In the genomic region with DNA sequence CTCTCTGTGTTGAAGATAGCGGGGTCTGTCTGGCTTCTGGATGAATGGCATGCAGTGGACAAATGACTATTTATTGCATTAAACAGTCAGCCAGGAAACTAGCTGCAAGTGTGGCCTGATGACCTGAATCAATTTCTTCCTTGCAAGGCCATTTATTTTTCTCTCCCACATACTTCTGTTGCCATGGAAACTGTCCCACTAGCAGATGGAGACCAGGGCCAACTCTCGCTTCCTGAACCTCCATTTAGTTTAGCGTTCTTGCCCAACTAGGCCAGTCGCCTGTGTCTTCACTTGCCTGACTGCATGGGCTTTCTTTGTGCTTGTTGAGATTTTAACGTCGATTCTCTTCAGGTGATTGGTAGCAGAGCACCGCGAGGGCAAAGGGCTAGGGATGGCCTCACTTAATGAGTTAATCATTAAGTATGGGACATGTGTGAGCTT, we compare ENCODE assay signal across 10 cellular contexts. TPM values are rescaled to one million over a fixed set of nuclear protein-coding genes. Genes with fewer than 3 reads are reported as not detected.
DNase-seq lines count a peak whose midpoint lies in the region; ATAC-seq and TF ChIP-seq lines count a peak whose summit lies in the region.
"Had no signal": no experiment of that assay in that cellular context is flagged by ENCODE, and none has a peak within 500 bp of the region (broad histone marks: within the 10 kb centered on the region; RNA-seq: fewer than 3 reads in every experiment).

No MANE protein-coding gene starts in this region.

- no peaks in the 10 kb centered on the region for H4K20me1 ChIP-seq in BLaER1 treated with 17β-estradiol and CSF1 and Interleukin-3, amounts not matched to agents 10 nM and 100 nM

- no peaks in the 10 kb centered on the region for H3K36me3 ChIP-seq in BLaER1 treated with 17β-estradiol and CSF1 and Interleukin-3, amounts not matched to agents 10 nM and 100 nM
- H3K36me3 ChIP-seq in ascending aorta (peaks cover 10 to 85% of the 10 kb centered on the region in 2 donors), left ventricle myocardium inferior (peaks cover 14% of the 10 kb centered on the region), parathyroid adenoma (ENCODE audit: control insufficient read depth, insufficient read depth, low read length) (no peaks in the 10 kb centered on the region)

- no peak overlapping the region for H3K4me3 ChIP-seq in BLaER1 treated with 17β-estradiol and CSF1 and Interleukin-3, amounts not matched to agents 10 nM and 100 nM
- H3K4me3 ChIP-seq in ascending aorta (peak overlapping the region in 1 of 2 donors; percentile 7), left ventricle myocardium inferior (no peak overlapping the region), parathyroid adenoma (ENCODE audit: low read depth, low read length) (no peak overlapping the region)

- no peaks in the 10 kb centered on the region for H3K27me3 ChIP-seq in BLaER1 treated with 17β-estradiol and CSF1 and Interleukin-3, amounts not matched to agents 10 nM and 100 nM
- H3K27me3 ChIP-seq in ascending aorta (no peaks in the 10 kb centered on the region), left ventricle myocardium inferior (ENCODE audit: low read depth) (no peaks in the 10 kb centered on the region), parathyroid adenoma (ENCODE audit: control insufficient read depth, insufficient read depth, low read length) (no peaks in the 10 kb centered on the region)

- no peak for ATAC-seq in GM21447 (IDR thresholded peaks at IDR 0.05; ENCODE audit: unreplicated experiment)

- H2AFZ ChIP-seq in parathyroid adenoma = no peak overlapping the region

- H3K9ac ChIP-seq in BLaER1 treated with 17β-estradiol and CSF1 and Interleukin-3, amounts not matched to agents 10 nM and 100 nM = peak overlapping the region in 3 of 11 experiments; percentile 2 to 46 (median 24); a peak in 3 of 22 replicates
- H3K9ac ChIP-seq in parathyroid adenoma = no peak overlapping the region

- in situ Hi-C loops in GM13977 (cut with MboI; ENCODE audit: low pct_unique_long_range_greater_than_20kb, low sequenced_read_pairs, unreplicated experiment) = no loop called here

- TF ChIP-seq CTCF in ascending aorta (IDR thresholded peaks at IDR 0.05) (no peak), left ventricle myocardium inferior (IDR thresholded peaks at IDR 0.05; ENCODE audit: borderline replicate concordance) (no peak), parathyroid adenoma (IDR thresholded peaks at IDR 0.05) (no peak), GM13977 (IDR thresholded peaks at IDR 0.05; ENCODE audit: extremely low read depth, insufficient read depth, missing control alignments) (no peak)

- H3K4me1 ChIP-seq in BLaER1 treated with 17β-estradiol and CSF1 and Interleukin-3, amounts not matched to agents 10 nM and 100 nM = peaks cover 37 to 56% (median 42%) of the 10 kb centered on the region in 10 experiments
- peaks cover 11 to 83% of the 10 kb centered on the region in 2 donors for H3K4me1 ChIP-seq in ascending aorta
- H3K4me1 ChIP-seq in left ventricle myocardium inferior = peaks cover 97% of the 10 kb centered on the region
- H3K4me1 ChIP-seq in parathyroid adenoma = no peaks in the 10 kb centered on the region

- peak overlapping the region; percentile 64 to 87 (median 68) for H3K4me2 ChIP-seq in BLaER1 treated with 17β-estradiol and CSF1 and Interleukin-3, amounts not matched to agents 10 nM and 100 nM
- no peak overlapping the region for H3K4me2 ChIP-seq in parathyroid adenoma (ENCODE audit: low read length)

- DNase-seq in ascending aorta (ENCODE audit: low spot score in 2 of 2) = no peak
- DNase-seq in left ventricle myocardium inferior = no peak
- DNase-seq in LoVo (ENCODE audit: low spot score) = no peak
- no peak for DNase-seq in GM13977 (ENCODE audit: low spot score)
- DNase-seq in SHP77 (lab: John Stamatoyannopoulos, UW) = no peak
- DNase-seq: CD4-positive, alpha-beta T cell; NCI-H1048 had no signal

- peak overlapping the region in 10 of 11 experiments; percentile 9 to 78 (median 62); a peak in 17 of 22 replicates for H3K27ac ChIP-seq in BLaER1 treated with 17β-estradiol and CSF1 and Interleukin-3, amounts not matched to agents 10 nM and 100 nM
- H3K27ac ChIP-seq in ascending aorta (peak overlapping the region; percentile 63 to 79), left ventricle myocardium inferior (replicated peaks) (peak overlapping the region; percentile 69), parathyroid adenoma (peak overlapping the region; percentile 39)

- intact Hi-C loops in ascending aorta (cut with DNase I) = no loop called here
- intact Hi-C loops in left ventricle myocardium inferior (cut with micrococcal nuclease) = no loop called here

- H3K9me3 ChIP-seq in BLaER1 treated with 17β-estradiol and CSF1 and Interleukin-3, amounts not matched to agents 10 nM and 100 nM (replicated peaks in 1 of 11) = no peaks in the 10 kb centered on the region; a peak in 1 of 22 replicates
- H3K9me3 ChIP-seq in ascending aorta (no peaks in the 10 kb centered on the region), left ventricle myocardium inferior (replicated peaks) (no peaks in the 10 kb centered on the region), parathyroid adenoma (ENCODE audit: control insufficient read depth, low read length) (no peaks in the 10 kb centered on the region)

- H3K79me2 ChIP-seq in parathyroid adenoma = no peaks in the 10 kb centered on the region

RNA-seq across cellular contexts. Expression of gene LMCD1, which starts 27.6 kb away (rescaled TPM):
- total RNA-seq in ascending aorta (634 TPM), left ventricle myocardium inferior (72.9 TPM)
